ENCODE assay signal across 8 cellular contexts in genomic region chr6:156175971-156176421, GRCh38.
DNase-seq lines count a peak whose midpoint lies in the region; ATAC-seq and TF ChIP-seq lines count a peak whose summit lies in the region.

No MANE protein-coding gene starts in this region.

- H3K36me3 ChIP-seq in endodermal cell (ENCODE audit: control insufficient read depth, insufficient read depth, low read length), result no peaks in the 10 kb centered on the region

- H3K4me1 Mint-ChIP-seq in endodermal cell, result peaks cover 12% of the 10 kb centered on the region
- peaks cover 12% of the 10 kb centered on the region for H3K4me1 Mint-ChIP-seq in neural crest cell

- H3K27me3 ChIP-seq in endodermal cell (ENCODE audit: control insufficient read depth, insufficient read depth, low read length, poor library complexity, severe bottlenecking), result no peaks in the 10 kb centered on the region

- H3K27me3 Mint-ChIP-seq in endodermal cell (ENCODE audit: insufficient read depth), result no peaks in the 10 kb centered on the region
- no peaks in the 10 kb centered on the region for H3K27me3 Mint-ChIP-seq in neural crest cell (ENCODE audit: low read depth)

- H3K27ac Mint-ChIP-seq in endodermal cell (peak overlapping the region; percentile 68), neural crest cell (ENCODE audit: unreplicated experiment) (peak overlapping the region; percentile 23)

- no peak overlapping the region for H3K9ac ChIP-seq in endodermal cell (ENCODE audit: extremely low read depth, low read length, poor library complexity, severe bottlenecking)

- peaks cover 8% of the 10 kb centered on the region for H3K9me3 Mint-ChIP-seq in endodermal cell
- peaks cover 14% of the 10 kb centered on the region for H3K9me3 Mint-ChIP-seq in neural crest cell

- H3K4me3 Mint-ChIP-seq in endodermal cell (no peak overlapping the region), neural crest cell (no peak overlapping the region)

- 52 to 62% methylated on average over 9 to 12 of the region's 12 CpGs for WGBS in endodermal cell (ENCODE audit: insufficient coverage in 1 of 2, insufficient read length in 1 of 2), 2 experiments

- TF ChIP-seq CTCF in endodermal cell (conservative IDR thresholded peaks at IDR 0.05), result peak; percentile 72
- TF ChIP-seq CTCF in neural crest cell (conservative IDR thresholded peaks at IDR 0.05), result peak; percentile 54

- H3K4me1 ChIP-seq in endodermal cell (ENCODE audit: control insufficient read depth, insufficient read depth, low read length), result peaks cover 5% of the 10 kb centered on the region

- H3K36me3 Mint-ChIP-seq in endodermal cell (ENCODE audit: low read depth), result no peaks in the 10 kb centered on the region
- H3K36me3 Mint-ChIP-seq in neural crest cell (ENCODE audit: low read depth), result peaks cover 2% of the 10 kb centered on the region

- H3K9me3 ChIP-seq in endodermal cell (ENCODE audit: control insufficient read depth, low read length), result peaks cover 6% of the 10 kb centered on the region

- ATAC-seq in HG03432 (IDR thresholded peaks at IDR 0.05; ENCODE audit: unreplicated experiment), result no peak

- no peak overlapping the region for H3K4me3 ChIP-seq in endodermal cell (ENCODE audit: low read length)

- no peak overlapping the region for H3K27ac ChIP-seq in endodermal cell (ENCODE audit: low read depth, low read length)

- peak; percentile 79 for DNase-seq in ELF-1 (ENCODE audit: low read depth, low spot score)
- peak; percentile 38 for DNase-seq in NCI-H2227 (lab: John Stamatoyannopoulos, UW; ENCODE audit: unreplicated experiment)
- DNase-seq in endodermal cell, result peak; percentile 84
- no peak for DNase-seq in neural crest cell (ENCODE audit: low read depth, low spot score)
- DNase-seq in activated CD8-positive, alpha-beta memory T cell treated with anti-CD3 and anti-CD28 coated beads, Interleukin-2, amount 50 U/mL, for 48 hours, result no peak
- no peak for DNase-seq in central memory CD4-positive, alpha-beta T cell
- no peak for DNase-seq in activated T-cell treated with anti-CD3 and anti-CD28 coated beads for 4 hours

Comparison
In these comparisons a context has a peak if more than half of its experiments do, and no peak if none do; other contexts are left out.
1. DNase-seq: peak in ELF-1 (single experiment), NCI-H2227 (single experiment) and endodermal cell (single experiment); none in neural crest cell (single experiment), activated CD8-positive, alpha-beta memory T cell treated with anti-CD3 and anti-CD28 coated beads, Interleukin-2, amount 50 U/mL, for 48 hours (single experiment), central memory CD4-positive, alpha-beta T cell (single experiment) and activated T-cell treated with anti-CD3 and anti-CD28 coated beads for 4 hours (single experiment).